In genomic region chr19:19122902-19123301, GRCh38 we compare ENCODE assay signal across 26 cellular contexts. TPM values are rescaled to one million over a fixed set of nuclear protein-coding genes. Genes with fewer than 3 reads are reported as not detected.
"Had no signal": no experiment of that assay in that cellular context is flagged by ENCODE, and none has a peak within 500 bp of the region (broad histone marks: within the 10 kb centered on the region; RNA-seq: fewer than 3 reads in every experiment).

No MANE protein-coding gene starts in this region.

- H3K27ac Mint-ChIP-seq: effector memory CD8-positive, alpha-beta T cell; endodermal cell; mesothelial cell of epicardium had no signal

- H3K27me3 Mint-ChIP-seq: effector memory CD8-positive, alpha-beta T cell; naive B cell had no signal

- H3K4me1 ChIP-seq: esophagus squamous epithelium, gastrocnemius medialis, heart right ventricle, left lung, lower lobe of right lung had no signal

- H3K27me3 ChIP-seq: esophagus squamous epithelium, gastrocnemius medialis, heart right ventricle, left lung had no signal

- H3K9me3 ChIP-seq: gastrocnemius medialis, lower lobe of right lung, mucosa of descending colon had no signal

- H3K4me1 Mint-ChIP-seq: endodermal cell, mesothelial cell of epicardium had no signal

- H3K4me3 ChIP-seq: coronary artery, esophagus squamous epithelium, gastrocnemius medialis, heart right ventricle, left lung, lower lobe of right lung, mucosa of descending colon had no signal

- H3K4me3 Mint-ChIP-seq: effector memory CD8-positive, alpha-beta T cell; endodermal cell; mesothelial cell of epicardium had no signal

- DNase-seq: effector CD8-positive, alpha-beta T cell; effector memory CD8-positive, alpha-beta T cell; erythroblast; esophagus squamous epithelium; foreskin fibroblast; foreskin melanocyte; gastrocnemius medialis; glutamatergic neuron; head of caudate nucleus; heart right ventricle; hippocampal formation; left cardiac atrium; left lung; left ventricle myocardium superior; lower lobe of right lung; mesenchymal stem cell; mucosa of descending colon; naive B cell had no signal

- ATAC-seq: effector memory CD8-positive, alpha-beta T cell; esophagus mucosa; gastrocnemius medialis; heart right ventricle; left cardiac atrium; left lung; left ventricle myocardium superior; lower lobe of right lung; mucosa of descending colon had no signal

- H3K27ac ChIP-seq: coronary artery, epithelial cell of prostate, esophagus squamous epithelium, gastrocnemius medialis, heart right ventricle, left lung, lower lobe of right lung had no signal

RNA-seq across cellular contexts. Expression of gene MEF2B, which starts 47.2 kb away (rescaled TPM):
- total RNA-seq: dermis microvascular lymphatic vessel endothelial cell, glomerular endothelial cell, left ventricle myocardium superior, myocyte had no signal
